In the genomic region with DNA sequence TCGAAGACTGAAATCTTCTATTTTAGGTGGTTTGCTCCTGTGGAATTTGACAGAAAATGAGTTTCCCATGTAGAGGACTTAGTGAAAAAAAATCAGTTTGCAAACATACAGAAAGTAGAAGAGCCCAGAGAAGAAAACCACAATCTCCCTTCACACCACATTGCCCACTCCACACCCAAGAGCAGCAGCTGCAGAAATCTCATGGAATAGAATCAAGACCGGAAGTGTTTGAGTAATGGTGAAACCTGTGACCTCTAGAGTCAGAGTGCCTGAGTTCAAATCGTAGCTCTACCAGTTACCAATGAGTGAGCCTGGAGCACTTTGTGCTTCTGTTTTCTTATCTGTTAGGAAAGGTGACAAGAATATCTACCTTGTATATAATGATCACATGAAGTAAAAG, we compare ENCODE assay signal across 23 cellular contexts. TPM values are rescaled to one million over a fixed set of nuclear protein-coding genes. Genes with fewer than 3 reads are reported as not detected.
DNase-seq lines count a peak whose midpoint lies in the region; ATAC-seq, FAIRE-seq and TF ChIP-seq lines count a peak whose summit lies in the region.
"Had no signal": no experiment of that assay in that cellular context is flagged by ENCODE, and none has a peak within 500 bp of the region (broad histone marks: within the 10 kb centered on the region; RNA-seq: fewer than 3 reads in every experiment).

No MANE protein-coding gene starts in this region.

- peak; percentile 49 for FAIRE-seq in GM19239 (lab: Jason Lieb, UNC)
- FAIRE-seq: GM12892, HepG2 had no signal

- no peak for ATAC-seq in effector memory CD8-positive, alpha-beta T cell (replicated peaks)
- ATAC-seq: A549, HepG2 had no signal

- peaks cover 80% of the 10 kb centered on the region for H3K4me1 Mint-ChIP-seq in activated CD4-positive, alpha-beta T cell treated with anti-CD3 and anti-CD28 coated beads, Interleukin-2, amount 10 ng/mL, durations not matched to agents 7 days and 5 days
- H3K4me1 Mint-ChIP-seq in T-helper 2 cell treated with Interferon-gamma antibody and Interleukin-4, amounts not matched to agents 5 μg/mL and 100 μg/mL, for 36 hours (ENCODE audit: low read depth): peaks cover 64% of the 10 kb centered on the region
- peaks cover 55 to 69% of the 10 kb centered on the region in 2 donors for H3K4me1 Mint-ChIP-seq in effector memory CD8-positive, alpha-beta T cell (ENCODE audit: low read depth in 2 of 2)
- H3K4me1 Mint-ChIP-seq: endodermal cell, mesothelial cell of epicardium, neural progenitor cell had no signal

- H3K27ac Mint-ChIP-seq in activated CD4-positive, alpha-beta T cell treated with anti-CD3 and anti-CD28 coated beads, Interleukin-2, amount 10 ng/mL, durations not matched to agents 7 days and 5 days: peak overlapping the region; percentile 65
- peak overlapping the region; percentile 79 for H3K27ac Mint-ChIP-seq in T-helper 2 cell treated with Interferon-gamma antibody and Interleukin-4, amounts not matched to agents 5 μg/mL and 100 μg/mL, for 36 hours
- peak overlapping the region; percentile 15 to 90 for H3K27ac Mint-ChIP-seq in effector memory CD8-positive, alpha-beta T cell
- H3K27ac Mint-ChIP-seq: endodermal cell, mesothelial cell of epicardium, neural progenitor cell had no signal

- TF ChIP-seq CTCF in vagina (IDR thresholded peaks at IDR 0.05): no peak

- no peaks in the 10 kb centered on the region for H3K9me3 ChIP-seq in vagina
- H3K9me3 ChIP-seq: A549, suprapubic skin had no signal

- H3K36me3 ChIP-seq in vagina: no peaks in the 10 kb centered on the region
- H3K36me3 ChIP-seq: neural progenitor cell, suprapubic skin had no signal

- POLR2A ChIA-PET in activated CD4-positive, alpha-beta T cell treated with anti-CD3 and anti-CD28 coated beads, Interleukin-2, amount 10 ng/mL, durations not matched to agents 7 days and 5 days (lab: Charles Lee): no interaction called here

- H3K4me1 ChIP-seq in vagina: no peaks in the 10 kb centered on the region
- H3K4me1 ChIP-seq: A549, neural progenitor cell, suprapubic skin had no signal

- H3K4me3 Mint-ChIP-seq in activated CD4-positive, alpha-beta T cell treated with anti-CD3 and anti-CD28 coated beads, Interleukin-2, amount 10 ng/mL, durations not matched to agents 7 days and 5 days: peak overlapping the region; percentile 7
- peak overlapping the region; percentile 74 for H3K4me3 Mint-ChIP-seq in T-helper 2 cell treated with Interferon-gamma antibody and Interleukin-4, amounts not matched to agents 5 μg/mL and 100 μg/mL, for 36 hours
- peak overlapping the region; percentile 74 to 76 for H3K4me3 Mint-ChIP-seq in effector memory CD8-positive, alpha-beta T cell
- H3K4me3 Mint-ChIP-seq: endodermal cell, mesothelial cell of epicardium, neural progenitor cell had no signal

- CTCF ChIA-PET in activated CD4-positive, alpha-beta T cell treated with anti-CD3 and anti-CD28 coated beads, Interleukin-2, amount 10 ng/mL, durations not matched to agents 7 days and 5 days (lab: Charles Lee): interaction anchor here (0.8 kb wide), 1 partner anchor 24 kb away, joined by 3 read pairs; no protein-coding TSS in a partner anchor

- no peaks in the 10 kb centered on the region for H3K27me3 Mint-ChIP-seq in activated CD4-positive, alpha-beta T cell treated with anti-CD3 and anti-CD28 coated beads, Interleukin-2, amount 10 ng/mL, durations not matched to agents 7 days and 5 days
- H3K27me3 Mint-ChIP-seq in T-helper 2 cell treated with Interferon-gamma antibody and Interleukin-4, amounts not matched to agents 5 μg/mL and 100 μg/mL, for 36 hours (ENCODE audit: low read depth): no peaks in the 10 kb centered on the region
- H3K27me3 Mint-ChIP-seq in effector memory CD8-positive, alpha-beta T cell: no peaks in the 10 kb centered on the region

- H3K36me3 Mint-ChIP-seq in activated CD4-positive, alpha-beta T cell treated with anti-CD3 and anti-CD28 coated beads, Interleukin-2, amount 10 ng/mL, durations not matched to agents 7 days and 5 days (ENCODE audit: low read depth): peaks cover 78% of the 10 kb centered on the region
- H3K36me3 Mint-ChIP-seq in T-helper 2 cell treated with Interferon-gamma antibody and Interleukin-4, amounts not matched to agents 5 μg/mL and 100 μg/mL, for 36 hours (ENCODE audit: low read depth): peaks cover 66% of the 10 kb centered on the region
- H3K36me3 Mint-ChIP-seq in effector memory CD8-positive, alpha-beta T cell (ENCODE audit: insufficient read depth): peaks cover 15% of the 10 kb centered on the region
- H3K36me3 Mint-ChIP-seq: mesothelial cell of epicardium, neural progenitor cell had no signal

- H3K4me3 ChIP-seq in vagina: no peak overlapping the region
- H3K4me3 ChIP-seq: A549, neural progenitor cell, spleen, suprapubic skin had no signal

- peaks cover 39% of the 10 kb centered on the region for H3K9me3 Mint-ChIP-seq in activated CD4-positive, alpha-beta T cell treated with anti-CD3 and anti-CD28 coated beads, Interleukin-2, amount 10 ng/mL, durations not matched to agents 7 days and 5 days
- H3K9me3 Mint-ChIP-seq in T-helper 2 cell treated with Interferon-gamma antibody and Interleukin-4, amounts not matched to agents 5 μg/mL and 100 μg/mL, for 36 hours: peaks cover 22% of the 10 kb centered on the region
- no peaks in the 10 kb centered on the region for H3K9me3 Mint-ChIP-seq in effector memory CD8-positive, alpha-beta T cell
- H3K9me3 Mint-ChIP-seq: endodermal cell, mesothelial cell of epicardium, neural progenitor cell had no signal

- TF ChIP-seq POLR2A in vagina (IDR thresholded peaks at IDR 0.05): no peak

- H3K27ac ChIP-seq in vagina: no peak overlapping the region
- H3K27ac ChIP-seq: A549, neural progenitor cell, RWPE1, suprapubic skin had no signal

- DNase-seq in activated CD4-positive, alpha-beta T cell treated with anti-CD3 and anti-CD28 coated beads, Interleukin-2, amount 10 ng/mL, durations not matched to agents 7 days and 5 days: no peak
- DNase-seq in activated CD4-positive, alpha-beta T cell treated with anti-CD3 and anti-CD28 coated beads for 4 hours: no peak
- DNase-seq in GM19239 (ENCODE audit: insufficient read length, low spot score): no peak
- no peak for DNase-seq in T-helper 2 cell treated with Interferon-gamma antibody and Interleukin-4, amounts not matched to agents 5 μg/mL and 100 μg/mL, for 36 hours (ENCODE audit: low spot score)
- DNase-seq in effector memory CD8-positive, alpha-beta T cell: no peak
- no peak for DNase-seq in NCI-H146 (lab: John Stamatoyannopoulos, UW)
- no peak for DNase-seq in HPDE6-E6E7 (ENCODE audit: extremely low spot score)
- no peak for DNase-seq in vagina (ENCODE audit: extremely low spot score in 2 of 2)
- DNase-seq: activated effector memory CD4-positive, alpha-beta T cell treated with Interleukin-2 at 50 U/mL for 16 hours; endodermal cell; H7; NCI-H1930; NCI-H345; NK-92 treated with Interleukin-12 subunit alpha and Interleukin-12 subunit beta, amount 100 ng/mL, for 24 hours; spleen; stimulated activated CD8-positive, alpha-beta memory T cell treated with anti-CD3 and anti-CD28 coated beads, Interleukin-4, amount 100 ng/mL, for 48 hours had no signal

- no peaks in the 10 kb centered on the region for H3K27me3 ChIP-seq in vagina
- H3K27me3 ChIP-seq: spleen had no signal

- intact Hi-C loops in vagina (cut with DNase I): no loop called here

RNA-seq across cellular contexts. Expression of gene SIRPG, which starts 4.6 kb away (rescaled TPM):
- 10 to 100 TPM; 82.6 to 90.1 TPM for total RNA-seq in activated CD4-positive, alpha-beta T cell treated with anti-CD3 and anti-CD28 coated beads, Interleukin-2, amount 10 ng/mL, durations not matched to agents 7 days and 5 days
- total RNA-seq in vagina: not detected
- total RNA-seq: endodermal cell, H7, HepG2, mesothelial cell of epicardium, suprapubic skin had no signal

RNA-seq across cellular contexts. Expression of gene SIRPB1, which starts 33.2 kb away (rescaled TPM):
- total RNA-seq in activated CD4-positive, alpha-beta T cell treated with anti-CD3 and anti-CD28 coated beads, Interleukin-2, amount 10 ng/mL, durations not matched to agents 7 days and 5 days: 1 to 10 TPM; 3.6 to 4.5 TPM
- 2.5 TPM for total RNA-seq in vagina
- total RNA-seq: H7 had no signal

Comparison
In these comparisons a context has a peak if more than half of its experiments do, and no peak if none do; other contexts are left out.
1. H3K4me3 Mint-ChIP-seq: peak in every context shown above with its lines; median percentile 75 in effector memory CD8-positive, alpha-beta T cell; 74 in T-helper 2 cell treated with Interferon-gamma antibody and Interleukin-4, amounts not matched to agents 5 μg/mL and 100 μg/mL, for 36 hours; 7 in activated CD4-positive, alpha-beta T cell treated with anti-CD3 and anti-CD28 coated beads, Interleukin-2, amount 10 ng/mL, durations not matched to agents 7 days and 5 days.
2. RNA of gene SIRPG, which starts 4.6 kb away (total RNA-seq): 82.6 to 90.1 TPM in activated CD4-positive, alpha-beta T cell treated with anti-CD3 and anti-CD28 coated beads, Interleukin-2, amount 10 ng/mL, durations not matched to agents 7 days and 5 days; not detected in vagina (single experiment); every median in the first group is over 10 times any median in the second.
3. Peak in every context shown above with its lines, with median percentiles within 50 percentile points of each other: H3K27ac Mint-ChIP-seq.